In the genomic region with DNA sequence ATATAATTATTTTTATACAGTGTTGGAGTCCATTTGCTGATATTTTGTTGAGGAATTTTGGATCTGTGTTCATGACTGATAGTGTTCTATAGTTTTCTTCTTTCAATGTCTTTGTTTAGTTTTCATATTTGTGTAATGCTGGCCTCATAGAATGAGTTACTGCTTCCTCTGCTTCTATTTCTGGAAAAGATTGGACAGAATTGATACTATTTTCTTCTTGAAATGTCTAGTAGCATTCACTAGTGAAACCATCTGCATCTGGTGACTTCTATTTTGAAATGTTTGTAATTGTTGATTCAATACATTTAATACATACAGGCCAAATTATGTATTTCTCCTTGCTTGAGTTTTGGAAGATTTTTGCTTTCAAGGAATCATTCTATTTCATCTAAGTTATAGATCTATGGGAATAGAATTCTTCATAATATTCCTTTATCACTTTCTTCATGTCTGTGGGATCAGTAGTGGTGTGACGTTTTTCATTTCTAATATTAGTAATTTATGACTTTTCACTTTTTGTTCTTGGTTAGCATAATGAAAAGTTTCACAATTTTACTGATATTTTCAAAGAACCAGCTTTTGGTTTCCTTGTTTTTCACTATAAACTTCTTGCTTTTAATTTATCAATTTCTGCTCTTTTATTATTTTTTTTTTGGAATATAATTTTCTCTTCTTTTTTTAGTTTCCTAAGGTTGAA, we compare ENCODE assay signal across 20 cellular contexts.
DNase-seq lines count a peak whose midpoint lies in the region; ATAC-seq and TF ChIP-seq lines count a peak whose summit lies in the region.
"Had no signal": no experiment of that assay in that cellular context is flagged by ENCODE, and none has a peak within 500 bp of the region (broad histone marks: within the 10 kb centered on the region; RNA-seq: fewer than 3 reads in every experiment).

No MANE protein-coding gene starts in this region.

- H3K27me3 ChIP-seq in GM06990 (replicated peaks; ENCODE audit: control insufficient read depth, insufficient read depth, low read length), result no peaks in the 10 kb centered on the region
- H3K27me3 ChIP-seq: esophagus squamous epithelium, SJSA1, spleen had no signal

- no peak overlapping the region for H3K4me3 ChIP-seq in GM06990 (replicated peaks; ENCODE audit: low read depth, low read length)
- H3K4me3 ChIP-seq in foreskin fibroblast (ENCODE audit: low read depth in 1 of 2, low read length in 2 of 2), result no peak overlapping the region
- H3K4me3 ChIP-seq: esophagus squamous epithelium, K562, SJSA1, spleen had no signal

- ATAC-seq in GM19452 (IDR thresholded peaks at IDR 0.05; ENCODE audit: unreplicated experiment) (peak; percentile 53), HG02852 (IDR thresholded peaks at IDR 0.05; ENCODE audit: unreplicated experiment) (peak; percentile 84), HG03442 (IDR thresholded peaks at IDR 0.05; ENCODE audit: unreplicated experiment) (peak; percentile 67), HG02798 (IDR thresholded peaks at IDR 0.05; ENCODE audit: poor library complexity, unreplicated experiment) (no peak)
- ATAC-seq: activated naive CD8-positive, alpha-beta T cell treated with anti-CD3 and anti-CD28 coated beads, Interleukin-2, amount 50 U/mL, for 24 hours; K562; naive thymus-derived CD4-positive, alpha-beta T cell had no signal

- DNase-seq in GM06990 (ENCODE audit: extremely low read depth, insufficient read length) (peak; percentile 13), SHP77 (lab: John Stamatoyannopoulos, UW) (no peak), foreskin fibroblast (no peak)
- DNase-seq in activated CD4-positive, alpha-beta T cell treated with anti-CD3 and anti-CD28 coated beads, Interleukin-2, amount 50 U/mL, for 48 hours, result no peak
- DNase-seq: activated effector memory CD4-positive, alpha-beta T cell treated with Interleukin-2 at 50 U/mL for 16 hours; activated naive CD8-positive, alpha-beta T cell treated with anti-CD3 and anti-CD28 coated beads, Interleukin-2, amount 50 U/mL, for 24 hours; DMS79; esophagus squamous epithelium; HFFc6; mesendoderm; naive thymus-derived CD4-positive, alpha-beta T cell; NCI-H187 treated with DMSO at 0.1 percent for 48 hours; NCI-H345; spleen had no signal

- TF ChIP-seq CTCF in GM06990 (IDR thresholded peaks at IDR 0.05; ENCODE audit: insufficient read depth, low read length, poor library complexity, severe bottlenecking) (no peak), foreskin fibroblast (IDR thresholded peaks at IDR 0.05; ENCODE audit: low read depth, low read length) (no peak)

- no peaks in the 10 kb centered on the region for H3K36me3 ChIP-seq in GM06990 (ENCODE audit: control insufficient read depth, insufficient read depth, low read length)
- H3K36me3 ChIP-seq: esophagus squamous epithelium, SJSA1, spleen had no signal
